Comparison of ENCODE assay signal across 19 cellular contexts in the genomic region with DNA sequence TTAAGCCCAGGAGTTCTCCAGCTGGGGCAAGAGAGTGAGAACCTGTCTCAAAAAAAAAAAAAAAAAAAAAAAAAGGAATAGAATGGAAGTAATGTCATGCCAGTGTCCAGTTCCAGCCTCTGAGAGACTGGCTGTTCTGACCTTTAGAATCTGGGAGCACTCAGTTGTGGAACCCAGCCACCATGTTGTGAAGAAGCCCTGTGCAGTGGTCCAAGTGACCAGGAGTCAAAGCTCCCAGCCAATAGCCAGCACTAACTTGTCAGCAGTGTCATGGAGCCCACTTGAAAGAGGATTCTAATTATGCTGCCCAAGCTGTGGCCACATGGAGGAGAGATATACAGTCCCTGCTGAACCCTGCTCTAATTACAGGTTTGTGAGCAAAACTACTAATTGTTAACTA.
"Had no signal": no experiment of that assay in that cellular context is flagged by ENCODE, and none has a peak within 500 bp of the region (broad histone marks: within the 10 kb centered on the region; RNA-seq: fewer than 3 reads in every experiment).

No MANE protein-coding gene starts in this region.

- DNase-seq: Karpas-422, KG1, NCI-H1092, NCI-H1105 treated with DMSO at 0.1 percent for 48 hours, NCI-H1417 treated with DMSO at 0.1 percent for 48 hours, NCI-H146, NCI-H1930, NCI-H2081, NCI-H2107, NCI-H226, NCI-H510A, NCI-H524 treated with DMSO at 0.1 percent for 48 hours, NCI-H82, Right ventricle myocardium superior, RPMI8226, SIG-M5 had no signal

- H3K27me3 ChIP-seq: MG63, SJSA1 had no signal

- H3K27ac ChIP-seq: SJSA1, SK-N-MC had no signal

- H3K4me3 ChIP-seq: MG63, SJSA1, SK-N-MC had no signal

- H3K9me3 ChIP-seq: MG63, SJSA1 had no signal

- H3K36me3 ChIP-seq: MG63, SJSA1 had no signal
